In genomic region chr10:32033171-32033570, GRCh38 we compare ENCODE assay signal across 15 cellular contexts. TPM values are rescaled to one million over a fixed set of nuclear protein-coding genes. Genes with fewer than 3 reads are reported as not detected.
A peak's percentile ranks its signal among the peaks of the same experiment; 100 is the strongest.
DNase-seq lines count a peak whose midpoint lies in the region; ATAC-seq and TF ChIP-seq lines count a peak whose summit lies in the region.
"Had no signal": no experiment of that assay in that cellular context is flagged by ENCODE, and none has a peak within 500 bp of the region (broad histone marks: within the 10 kb centered on the region; RNA-seq: fewer than 3 reads in every experiment).

No MANE protein-coding gene starts in this region.

- peak overlapping the region; percentile 1 for H3K27ac Mint-ChIP-seq in activated T-helper 1 cell treated with anti-CD3 and anti-CD28 coated beads, Interleukin-12 subunit alpha, Interleukin-12 subunit beta, Interleukin-2, Interleukin-4 antibody, amounts not matched to agents 30 ng/mL and 10 ng/mL and 1 ng/mL, durations not matched to agents 14 hours and 24 hours and 36 hours
- no peak overlapping the region for H3K27ac Mint-ChIP-seq in neural progenitor cell

- H3K4me1 Mint-ChIP-seq in activated T-helper 1 cell treated with anti-CD3 and anti-CD28 coated beads, Interleukin-12 subunit alpha, Interleukin-12 subunit beta, Interleukin-2, Interleukin-4 antibody, amounts not matched to agents 30 ng/mL and 10 ng/mL and 1 ng/mL, durations not matched to agents 14 hours and 24 hours and 36 hours (ENCODE audit: low read depth): no peaks in the 10 kb centered on the region
- no peaks in the 10 kb centered on the region for H3K4me1 Mint-ChIP-seq in neural progenitor cell
- H3K4me1 Mint-ChIP-seq: H9 had no signal

- peak overlapping the region; percentile 19 for H3K27ac ChIP-seq in neural progenitor cell
- no peak overlapping the region for H3K27ac ChIP-seq in gastrocnemius medialis
- H3K27ac ChIP-seq: BLaER1 treated with 17β-estradiol and CSF1 and Interleukin-3, amounts not matched to agents 10 nM and 100 nM had no signal

- H3K9me3 ChIP-seq in neural progenitor cell (ENCODE audit: low read depth) (no peaks in the 10 kb centered on the region), gastrocnemius medialis (no peaks in the 10 kb centered on the region)

- no peak overlapping the region for H2AFZ ChIP-seq in neural progenitor cell (replicated peaks)

- ATAC-seq in HG02763 (IDR thresholded peaks at IDR 0.05; ENCODE audit: unreplicated experiment): no peak
- ATAC-seq in gastrocnemius medialis: no peak
- ATAC-seq: GM12878 had no signal

- peaks cover 63% of the 10 kb centered on the region for H3K79me2 ChIP-seq in neural progenitor cell (ENCODE audit: low read depth)

- no peaks in the 10 kb centered on the region for H3K9me3 Mint-ChIP-seq in activated T-helper 1 cell treated with anti-CD3 and anti-CD28 coated beads, Interleukin-12 subunit alpha, Interleukin-12 subunit beta, Interleukin-2, Interleukin-4 antibody, amounts not matched to agents 30 ng/mL and 10 ng/mL and 1 ng/mL, durations not matched to agents 14 hours and 24 hours and 36 hours
- H3K9me3 Mint-ChIP-seq in neural progenitor cell: no peaks in the 10 kb centered on the region
- H3K9me3 Mint-ChIP-seq: CD4-positive, CD25-positive, alpha-beta regulatory T cell; H9 had no signal

- in situ Hi-C loops in gastrocnemius medialis (cut with MboI; ENCODE audit: low sequenced_read_pairs in 4 of 4): no loop called here

- H3F3A ChIP-seq in neural progenitor cell (ENCODE audit: low read depth): no peaks in the 10 kb centered on the region

- no peak overlapping the region for H3K9ac ChIP-seq in neural progenitor cell
- H3K9ac ChIP-seq: BLaER1 treated with 17β-estradiol and CSF1 and Interleukin-3, amounts not matched to agents 10 nM and 100 nM had no signal

- no peak overlapping the region for H3K4me2 ChIP-seq in neural progenitor cell
- H3K4me2 ChIP-seq: BLaER1 treated with 17β-estradiol and CSF1 and Interleukin-3, amounts not matched to agents 10 nM and 100 nM had no signal

- TF ChIP-seq CTCF in neural progenitor cell (IDR thresholded peaks at IDR 0.05) (no peak), gastrocnemius medialis (IDR thresholded peaks at IDR 0.05 in 4 of 5, conservative IDR thresholded peaks at IDR 0.05 in 1 of 5) (no peak)

- H3K27me3 Mint-ChIP-seq in activated T-helper 1 cell treated with anti-CD3 and anti-CD28 coated beads, Interleukin-12 subunit alpha, Interleukin-12 subunit beta, Interleukin-2, Interleukin-4 antibody, amounts not matched to agents 30 ng/mL and 10 ng/mL and 1 ng/mL, durations not matched to agents 14 hours and 24 hours and 36 hours (ENCODE audit: insufficient read depth): no peaks in the 10 kb centered on the region
- no peaks in the 10 kb centered on the region for H3K27me3 Mint-ChIP-seq in neural progenitor cell (ENCODE audit: insufficient read depth, low read depth)
- H3K27me3 Mint-ChIP-seq: CD4-positive, CD25-positive, alpha-beta regulatory T cell had no signal

- H3K36me3 Mint-ChIP-seq in activated T-helper 1 cell treated with anti-CD3 and anti-CD28 coated beads, Interleukin-12 subunit alpha, Interleukin-12 subunit beta, Interleukin-2, Interleukin-4 antibody, amounts not matched to agents 30 ng/mL and 10 ng/mL and 1 ng/mL, durations not matched to agents 14 hours and 24 hours and 36 hours (ENCODE audit: low read depth): peaks cover 66% of the 10 kb centered on the region
- H3K36me3 Mint-ChIP-seq in neural progenitor cell: peaks cover 58% of the 10 kb centered on the region

- no peak for TF ChIP-seq POLR2A in gastrocnemius medialis (IDR thresholded peaks at IDR 0.05)

- peaks cover 76% of the 10 kb centered on the region for H3K36me3 ChIP-seq in neural progenitor cell
- H3K36me3 ChIP-seq in gastrocnemius medialis: peaks cover 2 to 99% of the 10 kb centered on the region in 2 donors

- H3K4me3 ChIP-seq in neural progenitor cell (no peak overlapping the region), gastrocnemius medialis (no peak overlapping the region)
- H3K4me3 ChIP-seq: BLaER1 treated with 17β-estradiol and CSF1 and Interleukin-3, amounts not matched to agents 10 nM and 100 nM; GM12878 had no signal

- H3K4me3 Mint-ChIP-seq in activated T-helper 1 cell treated with anti-CD3 and anti-CD28 coated beads, Interleukin-12 subunit alpha, Interleukin-12 subunit beta, Interleukin-2, Interleukin-4 antibody, amounts not matched to agents 30 ng/mL and 10 ng/mL and 1 ng/mL, durations not matched to agents 14 hours and 24 hours and 36 hours: no peak overlapping the region
- H3K4me3 Mint-ChIP-seq in neural progenitor cell: no peak overlapping the region
- H3K4me3 Mint-ChIP-seq: CD4-positive, CD25-positive, alpha-beta regulatory T cell; H9 had no signal

- H4K20me1 ChIP-seq in neural progenitor cell (ENCODE audit: low read depth): peaks cover 12% of the 10 kb centered on the region

- peak; percentile 36 for DNase-seq in NCI-H82 (lab: John Stamatoyannopoulos, UW)
- DNase-seq in NCI-H82 treated with DMSO at 0.1 percent for 48 hours (lab: John Stamatoyannopoulos, UW; ENCODE audit: unreplicated experiment): no peak
- peak; percentile 38 for DNase-seq in D341Med (ENCODE audit: low spot score)
- DNase-seq in activated T-helper 1 cell treated with anti-CD3 and anti-CD28 coated beads, Interleukin-12 subunit alpha, Interleukin-12 subunit beta, Interleukin-2, Interleukin-4 antibody, amounts not matched to agents 30 ng/mL and 10 ng/mL and 1 ng/mL, durations not matched to agents 14 hours and 24 hours and 36 hours (ENCODE audit: low spot score): no peak
- no peak for DNase-seq in neural progenitor cell (ENCODE audit: low spot score)
- no peak for DNase-seq in gastrocnemius medialis
- DNase-seq: 8988T; ACHN; CD4-positive, CD25-positive, alpha-beta regulatory T cell; DMS79; GOT3; H9 had no signal

- intact Hi-C loops in activated T-helper 1 cell treated with anti-CD3 and anti-CD28 coated beads, Interleukin-12 subunit alpha, Interleukin-12 subunit beta, Interleukin-2, Interleukin-4 antibody, amounts not matched to agents 30 ng/mL and 10 ng/mL and 1 ng/mL, durations not matched to agents 14 hours and 24 hours and 36 hours (cut with micrococcal nuclease): loop anchor here (2.0 kb wide), 1 partner anchor 14 kb away; no protein-coding TSS in a partner anchor
- intact Hi-C loops in gastrocnemius medialis (cut with DNase I; ENCODE audit: low total_unique reads): no loop called here

- no peaks in the 10 kb centered on the region for H3K4me1 ChIP-seq in neural progenitor cell
- peaks cover 0 to 4% of the 10 kb centered on the region in 2 donors for H3K4me1 ChIP-seq in gastrocnemius medialis

- H3K27me3 ChIP-seq in neural progenitor cell (no peaks in the 10 kb centered on the region), gastrocnemius medialis (no peaks in the 10 kb centered on the region)
- H3K27me3 ChIP-seq: BLaER1 treated with 17β-estradiol and CSF1 and Interleukin-3, amounts not matched to agents 10 nM and 100 nM had no signal

RNA-seq across cellular contexts. Expression of gene KIF5B, which starts 23.1 kb away (rescaled TPM):
- 80.7 and 83.4 TPM in 2 replicates for total RNA-seq in activated T-helper 1 cell treated with anti-CD3 and anti-CD28 coated beads, Interleukin-12 subunit alpha, Interleukin-12 subunit beta, Interleukin-2, Interleukin-4 antibody, amounts not matched to agents 30 ng/mL and 10 ng/mL and 1 ng/mL, durations not matched to agents 14 hours and 24 hours and 36 hours
- total RNA-seq in neural progenitor cell (ENCODE audit: low replicate concordance) (90.3 and 131 TPM in 2 replicates), gastrocnemius medialis (100 to 1,000 TPM; 123 to 151 (median 142) TPM)

Comparison
In these comparisons a context has a peak if more than half of its experiments do, and no peak if none do; other contexts are left out.
1. DNase-seq: peak in NCI-H82 (single experiment) and D341Med (single experiment); none in NCI-H82 treated with DMSO at 0.1 percent for 48 hours (single experiment), activated T-helper 1 cell treated with anti-CD3 and anti-CD28 coated beads, Interleukin-12 subunit alpha, Interleukin-12 subunit beta, Interleukin-2, Interleukin-4 antibody, amounts not matched to agents 30 ng/mL and 10 ng/mL and 1 ng/mL, durations not matched to agents 14 hours and 24 hours and 36 hours (single experiment), neural progenitor cell (single experiment) and gastrocnemius medialis (0 of 2).